18 cellular contexts compared by ENCODE assay signal in the genomic region with DNA sequence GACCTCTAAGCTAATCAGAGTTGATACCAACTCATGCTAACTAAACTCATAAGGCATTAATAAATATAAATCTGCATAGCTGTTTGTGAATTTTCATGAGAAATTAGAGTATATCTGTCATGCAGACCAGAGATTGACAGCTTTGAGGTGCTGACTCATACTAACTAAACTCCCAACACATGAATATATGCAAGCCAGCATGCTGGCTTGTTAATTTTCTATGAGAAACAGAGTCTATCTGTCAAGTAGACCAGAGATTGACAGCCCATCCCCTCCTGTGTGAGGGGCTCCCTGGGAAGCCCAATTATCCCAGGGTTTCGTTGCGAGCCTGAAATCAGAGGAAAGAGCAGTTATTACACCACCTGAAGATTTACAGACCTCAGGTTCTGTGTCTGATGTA.
DNase-seq lines count a peak whose midpoint lies in the region; ATAC-seq and TF ChIP-seq lines count a peak whose summit lies in the region.
"Had no signal": no experiment of that assay in that cellular context is flagged by ENCODE, and none has a peak within 500 bp of the region (broad histone marks: within the 10 kb centered on the region; RNA-seq: fewer than 3 reads in every experiment).

No MANE protein-coding gene starts in this region.

- H3K9me3 Mint-ChIP-seq in stimulated activated effector memory CD8-positive, alpha-beta T cell treated with anti-CD3 and anti-CD28 coated beads, Interleukin-12 subunit alpha, Interleukin-12 subunit beta, amount 100 ng/mL, for 72 hours, result no peaks in the 10 kb centered on the region
- H3K9me3 Mint-ChIP-seq: CD8-positive, alpha-beta T cell; T-cell had no signal

- H3K27ac ChIP-seq in A673 (ENCODE audit: low read depth, low read length, poor library complexity, severe bottlenecking) (no peak overlapping the region), esophagus squamous epithelium (no peak overlapping the region)
- H3K27ac ChIP-seq: A549, RWPE1 had no signal

- no peak overlapping the region for H3K4me3 Mint-ChIP-seq in stimulated activated effector memory CD8-positive, alpha-beta T cell treated with anti-CD3 and anti-CD28 coated beads, Interleukin-12 subunit alpha, Interleukin-12 subunit beta, amount 100 ng/mL, for 72 hours
- H3K4me3 Mint-ChIP-seq: CD8-positive, alpha-beta T cell; T-cell had no signal

- TF ChIP-seq POLR2A in esophagus squamous epithelium (IDR thresholded peaks at IDR 0.05), result no peak

- 75 to 81% methylated on average over 2 of the region's 2 CpGs for WGBS in esophagus squamous epithelium, 2 donors

- DNase-seq in A673 (ENCODE audit: low spot score) (peak; percentile 85), HEK293T (ENCODE audit: extremely low spot score) (no peak), RKO (ENCODE audit: low spot score) (no peak), esophagus squamous epithelium (lab: John Stamatoyannopoulos, UW) (no peak)
- no peak for DNase-seq in stimulated activated effector memory CD8-positive, alpha-beta T cell treated with anti-CD3 and anti-CD28 coated beads, Interleukin-12 subunit alpha, Interleukin-12 subunit beta, amount 100 ng/mL, for 72 hours (ENCODE audit: low spot score in 2 of 2)
- DNase-seq: C1 segment of cervical spinal cord; CD8-positive, alpha-beta T cell; DMS 273 treated with DMSO at 0.1 percent for 48 hours; DND-41; KBM-7; NCI-H446 treated with DMSO at 0.1 percent for 48 hours; NCI-H526; T-cell had no signal

- no TSS peak for BruUV-seq in A673 (replicated peaks; lab: Mats Ljungman, UMichigan)

- no peak overlapping the region for H3K4me3 ChIP-seq in A673 (ENCODE audit: low read depth, low read length, poor library complexity, severe bottlenecking)
- no peak overlapping the region for H3K4me3 ChIP-seq in esophagus squamous epithelium
- H3K4me3 ChIP-seq: A549 had no signal

- H3K36me3 ChIP-seq in A673 (ENCODE audit: insufficient read depth, low read length, poor library complexity, severe bottlenecking), result no peaks in the 10 kb centered on the region
- no peaks in the 10 kb centered on the region for H3K36me3 ChIP-seq in esophagus squamous epithelium

- CTCF ChIA-PET in A673 (lab: Charles Lee), result no interaction called here
- CTCF ChIA-PET in HEK293T (lab: Yijun Ruan, JAX), result no interaction called here

- H3K9me3 ChIP-seq in A673 (ENCODE audit: low read depth, low read length, poor library complexity, severe bottlenecking), result no peaks in the 10 kb centered on the region
- H3K9me3 ChIP-seq in esophagus squamous epithelium, result no peaks in the 10 kb centered on the region
- H3K9me3 ChIP-seq: A549 had no signal

- TF ChIP-seq CTCF in A673 (conservative IDR thresholded peaks at IDR 0.05; ENCODE audit: low read depth, low read length), result no peak
- TF ChIP-seq CTCF in esophagus squamous epithelium (IDR thresholded peaks at IDR 0.05), result no peak

- H3K4me1 Mint-ChIP-seq in stimulated activated effector memory CD8-positive, alpha-beta T cell treated with anti-CD3 and anti-CD28 coated beads, Interleukin-12 subunit alpha, Interleukin-12 subunit beta, amount 100 ng/mL, for 72 hours, result no peaks in the 10 kb centered on the region

- peak overlapping the region; percentile 53 for H3K27ac Mint-ChIP-seq in stimulated activated effector memory CD8-positive, alpha-beta T cell treated with anti-CD3 and anti-CD28 coated beads, Interleukin-12 subunit alpha, Interleukin-12 subunit beta, amount 100 ng/mL, for 72 hours
- H3K27ac Mint-ChIP-seq: CD8-positive, alpha-beta T cell; T-cell had no signal

- peaks cover 28% of the 10 kb centered on the region for H3K4me1 ChIP-seq in A673 (ENCODE audit: insufficient read depth, low read length, poor library complexity, severe bottlenecking)
- peaks cover 0 to 37% (median 8%) of the 10 kb centered on the region in 3 donors for H3K4me1 ChIP-seq in esophagus squamous epithelium
- H3K4me1 ChIP-seq: A549 had no signal

- H3K36me3 Mint-ChIP-seq in stimulated activated effector memory CD8-positive, alpha-beta T cell treated with anti-CD3 and anti-CD28 coated beads, Interleukin-12 subunit alpha, Interleukin-12 subunit beta, amount 100 ng/mL, for 72 hours, result no peaks in the 10 kb centered on the region

- POLR2A ChIA-PET in A673 (lab: Charles Lee; ENCODE audit: low non-redundant PET), result no interaction called here
- POLR2A ChIA-PET in HEK293T (lab: Yijun Ruan, JAX), result no interaction called here

- H3K27me3 ChIP-seq in A673 (replicated peaks; ENCODE audit: insufficient read depth, low read depth, low read length, poor library complexity) (peaks cover 29% of the 10 kb centered on the region), esophagus squamous epithelium (no peaks in the 10 kb centered on the region)

- intact Hi-C loops in A673 (cut with micrococcal nuclease; ENCODE audit: unreplicated experiment) (no loop called here), esophagus squamous epithelium (cut with DNase I) (no loop called here)

- ATAC-seq in esophagus mucosa (peak; percentile 42), GM21390 (IDR thresholded peaks at IDR 0.05; ENCODE audit: unreplicated experiment) (no peak)
- no peak for ATAC-seq in stimulated activated effector memory CD8-positive, alpha-beta T cell treated with anti-CD3 and anti-CD28 coated beads, Interleukin-12 subunit alpha, Interleukin-12 subunit beta, amount 100 ng/mL, for 72 hours
- ATAC-seq: A549; CD8-positive, alpha-beta T cell; HCT116; T-cell had no signal

TF ChIP-seq in HEK293T, 16 proteins besides CTCF, POLR2A, EP300 and RAD21:
- TF ChIP-seq ZNF384 (IDR thresholded peaks at IDR 0.05) (no peak), CTBP1 (IDR thresholded peaks at IDR 0.05; ENCODE audit: borderline replicate concordance) (no peak; the same call in 1 of the 2 replicates)
- TF ChIP-seq, protein P1, sequence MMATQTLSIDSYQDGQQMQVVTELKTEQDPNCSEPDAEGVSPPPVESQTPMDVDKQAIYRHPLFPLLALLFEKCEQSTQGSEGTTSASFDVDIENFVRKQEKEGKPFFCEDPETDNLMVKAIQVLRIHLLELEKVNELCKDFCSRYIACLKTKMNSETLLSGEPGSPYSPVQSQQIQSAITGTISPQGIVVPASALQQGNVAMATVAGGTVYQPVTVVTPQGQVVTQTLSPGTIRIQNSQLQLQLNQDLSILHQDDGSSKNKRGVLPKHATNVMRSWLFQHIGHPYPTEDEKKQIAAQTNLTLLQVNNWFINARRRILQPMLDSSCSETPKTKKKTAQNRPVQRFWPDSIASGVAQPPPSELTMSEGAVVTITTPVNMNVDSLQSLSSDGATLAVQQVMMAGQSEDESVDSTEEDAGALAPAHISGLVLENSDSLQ (IDR thresholded peaks at IDR 0.05), result peak; percentile 93
